In the genomic region with DNA sequence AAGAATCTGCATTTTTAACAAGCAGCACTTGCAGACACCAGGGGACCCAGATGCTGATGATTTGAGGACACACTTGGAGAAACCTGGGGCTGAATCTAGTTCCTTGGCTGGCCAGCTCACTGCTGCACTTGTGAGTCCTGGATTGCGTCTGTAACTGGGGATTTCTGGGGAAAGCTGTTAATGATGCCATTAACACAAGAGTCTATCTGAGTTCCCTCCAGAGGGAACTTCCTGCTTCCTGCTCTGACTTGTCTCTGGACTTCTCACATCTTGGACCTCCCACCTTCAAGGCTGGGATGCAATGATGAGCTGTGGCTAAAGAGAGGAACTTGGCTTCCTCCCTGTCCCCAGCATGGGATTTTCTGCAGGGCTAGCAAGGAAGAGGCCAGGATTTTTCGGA, we compare ENCODE assay signal across 22 cellular contexts.
"Had no signal": no experiment of that assay in that cellular context is flagged by ENCODE, and none has a peak within 500 bp of the region (broad histone marks: within the 10 kb centered on the region; RNA-seq: fewer than 3 reads in every experiment).

No MANE protein-coding gene starts in this region.

- H3K36me3 Mint-ChIP-seq: immature natural killer cell; natural killer cell treated with Interleukin-12 subunit alpha and Interleukin-12 subunit beta and Interleukin-15 and Interleukin-18, amount 100 ng/mL, for 72 hours; stimulated activated effector memory CD8-positive, alpha-beta T cell treated with anti-CD3 and anti-CD28 coated beads, Interleukin-12 subunit alpha, Interleukin-12 subunit beta, amount 100 ng/mL, for 72 hours; type B pancreatic cell had no signal

- H3K4me3 ChIP-seq: dorsolateral prefrontal cortex, esophagus muscularis mucosa, gastroesophageal sphincter, neural progenitor cell, pancreas, suprapubic skin, thyroid gland, uterus had no signal

- H3K9me3 Mint-ChIP-seq: immature natural killer cell; natural killer cell treated with Interleukin-12 subunit alpha and Interleukin-12 subunit beta and Interleukin-15 and Interleukin-18, amount 100 ng/mL, for 72 hours; stimulated activated effector memory CD8-positive, alpha-beta T cell treated with anti-CD3 and anti-CD28 coated beads, Interleukin-12 subunit alpha, Interleukin-12 subunit beta, amount 100 ng/mL, for 72 hours; type B pancreatic cell had no signal

- H3K36me3 ChIP-seq: esophagus muscularis mucosa, gastroesophageal sphincter, neural progenitor cell, pancreas, suprapubic skin, thyroid gland, uterus had no signal

- H3K4me1 Mint-ChIP-seq: immature natural killer cell; stimulated activated effector memory CD8-positive, alpha-beta T cell treated with anti-CD3 and anti-CD28 coated beads, Interleukin-12 subunit alpha, Interleukin-12 subunit beta, amount 100 ng/mL, for 72 hours had no signal

- ATAC-seq: gastroesophageal sphincter; natural killer cell treated with Interleukin-12 subunit alpha and Interleukin-12 subunit beta and Interleukin-15 and Interleukin-18, amount 100 ng/mL, for 72 hours; pancreas; right cardiac atrium; stimulated activated effector memory CD8-positive, alpha-beta T cell treated with anti-CD3 and anti-CD28 coated beads, Interleukin-12 subunit alpha, Interleukin-12 subunit beta, amount 100 ng/mL, for 72 hours; stimulated activated naive CD8-positive, alpha-beta T cell treated with anti-CD3 and anti-CD28 coated beads, Interleukin-15, Interleukin-2, amounts not matched to agents 100 U/mL and 50 U/mL, for 24 hours had no signal

- DNase-seq: cortex of kidney; dorsolateral prefrontal cortex; effector CD8-positive, alpha-beta T cell; immature natural killer cell; midbrain; occipital lobe; pancreas; right cardiac atrium; stimulated activated CD4-positive, alpha-beta T cell treated with anti-CD3 and anti-CD28 coated beads, Interleukin-4, amount 100 ng/mL, for 1 hour; stimulated activated CD8-positive, alpha-beta memory T cell treated with anti-CD3 and anti-CD28 coated beads, Interleukin-4, amount 100 ng/mL, for 48 hours; stimulated activated naive CD8-positive, alpha-beta T cell treated with anti-CD3 and anti-CD28 coated beads, Interleukin-15, Interleukin-2, amounts not matched to agents 100 U/mL and 50 U/mL, for 24 hours; thyroid gland; uterus had no signal

- H3K27me3 ChIP-seq: neural progenitor cell, pancreas, thyroid gland, uterus had no signal

- H3K27me3 Mint-ChIP-seq: type B pancreatic cell had no signal

- H3K9me3 ChIP-seq: esophagus muscularis mucosa, pancreas, suprapubic skin, thyroid gland, uterus had no signal

- H3K4me2 ChIP-seq: neural progenitor cell had no signal

- H3K27ac ChIP-seq: dorsolateral prefrontal cortex, epithelial cell of prostate, esophagus muscularis mucosa, gastroesophageal sphincter, neural progenitor cell, pancreas, suprapubic skin, thyroid gland, uterus had no signal

- H3K9ac ChIP-seq: neural progenitor cell had no signal

- H3K4me1 ChIP-seq: esophagus muscularis mucosa, gastroesophageal sphincter, pancreas, uterus had no signal

- H3K4me3 Mint-ChIP-seq: immature natural killer cell; natural killer cell treated with Interleukin-12 subunit alpha and Interleukin-12 subunit beta and Interleukin-15 and Interleukin-18, amount 100 ng/mL, for 72 hours; neural progenitor cell; stimulated activated effector memory CD8-positive, alpha-beta T cell treated with anti-CD3 and anti-CD28 coated beads, Interleukin-12 subunit alpha, Interleukin-12 subunit beta, amount 100 ng/mL, for 72 hours; type B pancreatic cell had no signal

- H2AFZ ChIP-seq: neural progenitor cell had no signal

- H3K27ac Mint-ChIP-seq: immature natural killer cell; natural killer cell treated with Interleukin-12 subunit alpha and Interleukin-12 subunit beta and Interleukin-15 and Interleukin-18, amount 100 ng/mL, for 72 hours; progenitor cell of endocrine pancreas; stimulated activated effector memory CD8-positive, alpha-beta T cell treated with anti-CD3 and anti-CD28 coated beads, Interleukin-12 subunit alpha, Interleukin-12 subunit beta, amount 100 ng/mL, for 72 hours; type B pancreatic cell had no signal
